Comparison of ENCODE assay signal across 8 cellular contexts in the genomic region with DNA sequence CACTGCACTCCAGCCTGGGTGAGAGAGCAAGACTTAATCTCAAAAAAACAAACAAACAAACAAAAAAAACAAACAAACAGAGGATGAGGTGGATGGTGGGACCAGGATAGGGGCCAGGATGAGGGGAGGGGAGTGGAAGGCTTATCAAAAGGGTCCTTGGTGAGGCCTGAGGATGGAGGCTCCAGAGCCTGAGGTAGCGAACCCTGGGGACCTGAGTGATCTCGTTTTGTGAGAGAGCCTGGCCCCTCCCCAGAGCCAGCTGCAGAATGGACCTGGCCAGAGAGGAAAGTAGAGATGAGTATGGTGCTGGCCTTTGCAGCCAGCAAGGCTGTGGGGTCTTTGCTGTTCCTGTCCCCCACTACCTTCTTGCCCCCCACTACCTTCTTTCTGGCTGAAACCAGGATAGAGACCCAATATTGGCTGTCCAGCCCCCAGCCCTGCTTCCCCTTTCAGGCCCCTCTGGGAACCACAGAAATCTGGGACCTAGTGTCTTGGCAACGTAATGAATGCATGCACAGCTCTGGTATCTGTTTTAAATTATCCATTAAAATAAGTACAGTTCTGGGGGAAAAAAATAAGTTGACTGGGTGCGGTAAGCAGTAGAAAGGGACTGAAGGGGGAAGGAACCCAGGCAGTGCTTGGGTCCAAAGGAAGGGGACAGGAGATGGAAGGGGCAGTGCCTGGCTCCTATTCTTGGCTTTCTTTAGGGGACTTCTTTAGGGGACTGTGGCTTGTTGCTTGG. TPM values are rescaled to one million over a fixed set of nuclear protein-coding genes. Genes with fewer than 3 reads are reported as not detected.
A peak's percentile ranks its signal among the peaks of the same experiment; 100 is the strongest.
DNase-seq lines count a peak whose midpoint lies in the region; ATAC-seq, FAIRE-seq and TF ChIP-seq lines count a peak whose summit lies in the region.

No MANE protein-coding gene starts in this region.

- H3K4me1 ChIP-seq in NT2/D1 (ENCODE audit: insufficient read depth, insufficient read length) (peaks cover 25% of the 10 kb centered on the region), endodermal cell (ENCODE audit: control insufficient read depth, insufficient read depth, low read length) (no peaks in the 10 kb centered on the region), neuronal stem cell (ENCODE audit: control insufficient read depth in 2 of 2, insufficient read depth in 1 of 2, low read depth in 1 of 2, low read length in 2 of 2) (peaks cover 19 to 21% of the 10 kb centered on the region in 2 donors)

- H3K9me3 Mint-ChIP-seq in endodermal cell = no peaks in the 10 kb centered on the region

- H2BK5ac ChIP-seq in neuronal stem cell (ENCODE audit: low read length) = no peak overlapping the region

- H3K9ac ChIP-seq in NT2/D1 (ENCODE audit: insufficient read length, low read depth) (peak overlapping the region; percentile 100), endodermal cell (ENCODE audit: extremely low read depth, low read length, poor library complexity, severe bottlenecking) (no peak overlapping the region), neuronal stem cell (ENCODE audit: low read depth, low read length, poor library complexity) (no peak overlapping the region)

- H3K27me3 ChIP-seq in NT2/D1 (ENCODE audit: insufficient read depth, insufficient read length) = no peaks in the 10 kb centered on the region
- no peaks in the 10 kb centered on the region for H3K27me3 ChIP-seq in endodermal cell (ENCODE audit: control insufficient read depth, insufficient read depth, low read length, poor library complexity, severe bottlenecking)
- H3K27me3 ChIP-seq in neuronal stem cell (ENCODE audit: control insufficient read depth in 3 of 3, insufficient read depth in 3 of 3, low read depth in 1 of 3, low read length in 3 of 3) = peaks cover 0 to 2% (median 0%) of the 10 kb centered on the region in 3 experiments

- H3K23ac ChIP-seq in neuronal stem cell (ENCODE audit: low read depth, low read length, poor library complexity) = peak overlapping the region; percentile 27

- H2BK15ac ChIP-seq in neuronal stem cell (ENCODE audit: low read length) = no peak overlapping the region

- no peak overlapping the region for H3K4ac ChIP-seq in neuronal stem cell (ENCODE audit: low read length)

- TF ChIP-seq CTCF in AG09309 (IDR thresholded peaks at IDR 0.05; ENCODE audit: control insufficient read depth, insufficient read depth, low read depth, low read length, missing control alignments) (no peak), endodermal cell (conservative IDR thresholded peaks at IDR 0.05) (no peak)

- no peak overlapping the region for H2BK12ac ChIP-seq in neuronal stem cell (ENCODE audit: low read length)

- DNase-seq in AG09309 (ENCODE audit: low read depth) (no peak), NT2/D1 (ENCODE audit: low read depth, low spot score) (no peak), endodermal cell (peak; percentile 63), neuronal stem cell (ENCODE audit: low spot score) (no peak), HUDEP-2 (lab: John Stamatoyannopoulos, UW; ENCODE audit: unreplicated experiment in 76 of 76) (no peak), GM12891 (ENCODE audit: insufficient read length, low spot score) (no peak), NCI-H1092 treated with DMSO at 0.1 percent for 48 hours (lab: John Stamatoyannopoulos, UW) (no peak)

- TF ChIP-seq POLR2A in GM12891 (IDR thresholded peaks at IDR 0.05; ENCODE audit: low read depth, low read length) = no peak

- no peak overlapping the region for H3K14ac ChIP-seq in neuronal stem cell (ENCODE audit: low read length)

- no peak overlapping the region for H2BK120ac ChIP-seq in neuronal stem cell (ENCODE audit: low read depth, low read length)

- peak overlapping the region; percentile 93 for H3K4me3 ChIP-seq in AG09309 (ENCODE audit: control insufficient read depth, low read depth, low read length)
- no peak overlapping the region for H3K4me3 ChIP-seq in NT2/D1 (ENCODE audit: insufficient read length, low read depth)
- H3K4me3 ChIP-seq in endodermal cell (ENCODE audit: low read length) = peak overlapping the region; percentile 88
- no peak overlapping the region for H3K4me3 ChIP-seq in neuronal stem cell (ENCODE audit: low read length in 2 of 2)

- WGBS in endodermal cell (ENCODE audit: insufficient coverage in 1 of 2, insufficient read length in 1 of 2), 2 experiments = 72% methylated on average over 4 of the region's 4 CpGs; no CpG with 5 or more reads in 1 of the 2 experiments
- WGBS in neuronal stem cell (ENCODE audit: extremely low coverage in 2 of 2, insufficient read length in 2 of 2, insufficient replicate concordance in 1 of 2), 2 donors = no CpG with 5 or more reads among the region's 4 CpGs

- H3K4me1 Mint-ChIP-seq in endodermal cell = peaks cover 31% of the 10 kb centered on the region

- H3K79me1 ChIP-seq in neuronal stem cell (ENCODE audit: low read depth, low read length) = peaks cover 2% of the 10 kb centered on the region

- H3K27ac ChIP-seq in endodermal cell (ENCODE audit: low read depth, low read length) = peak overlapping the region; percentile 36
- no peak overlapping the region for H3K27ac ChIP-seq in neuronal stem cell (replicated peaks; ENCODE audit: low read length)

- H3K4me2 ChIP-seq in neuronal stem cell (ENCODE audit: insufficient read depth, low read length, poor library complexity, severe bottlenecking) = no peak overlapping the region

- no peak overlapping the region for H3K18ac ChIP-seq in neuronal stem cell (ENCODE audit: low read length)

- H4K91ac ChIP-seq in neuronal stem cell (ENCODE audit: low read depth, low read length, poor library complexity) = peak overlapping the region; percentile 38

- no peak overlapping the region for H2AK5ac ChIP-seq in neuronal stem cell (ENCODE audit: low read depth, low read length)

- H3K9me3 ChIP-seq in NT2/D1 (ENCODE audit: insufficient read depth, low read length) = no peaks in the 10 kb centered on the region
- H3K9me3 ChIP-seq in endodermal cell (ENCODE audit: control insufficient read depth, low read length) = no peaks in the 10 kb centered on the region
- no peaks in the 10 kb centered on the region for H3K9me3 ChIP-seq in neuronal stem cell (replicated peaks in 1 of 2; ENCODE audit: control insufficient read depth in 2 of 2, insufficient read depth in 1 of 2, low read depth in 1 of 2, low read length in 2 of 2)

- peaks cover 8% of the 10 kb centered on the region for H3K36me3 Mint-ChIP-seq in endodermal cell (ENCODE audit: low read depth)

- no peak for FAIRE-seq in GM12891 (lab: Jason Lieb, UNC)

- H3K4me3 Mint-ChIP-seq in endodermal cell = no peak overlapping the region

- H3K27ac Mint-ChIP-seq in endodermal cell = peak overlapping the region; percentile 6

- H3K27me3 Mint-ChIP-seq in endodermal cell (ENCODE audit: insufficient read depth) = peaks cover 18% of the 10 kb centered on the region

- no peak overlapping the region for H4K8ac ChIP-seq in neuronal stem cell (ENCODE audit: low read depth, low read length)

- peaks cover 34% of the 10 kb centered on the region for H3K36me3 ChIP-seq in NT2/D1 (ENCODE audit: insufficient read depth, insufficient read length, low read length)
- H3K36me3 ChIP-seq in endodermal cell (ENCODE audit: control insufficient read depth, insufficient read depth, low read length) = peaks cover 17% of the 10 kb centered on the region
- H3K36me3 ChIP-seq in neuronal stem cell (replicated peaks in 1 of 2; ENCODE audit: control insufficient read depth in 2 of 2, insufficient read depth in 2 of 2, low read length in 2 of 2) = peaks cover 3 to 68% of the 10 kb centered on the region in 2 donors

- ATAC-seq in activated CD4-positive, CD25-positive, alpha-beta regulatory T cell treated with anti-CD3 and anti-CD28 coated beads, Interleukin-2, amount 50 U/mL, for 24 hours = no peak

- H2AFZ ChIP-seq in neuronal stem cell (ENCODE audit: low read length) = no peak overlapping the region

TF ChIP-seq in GM12891, 5 proteins besides CTCF, POLR2A, EP300 and RAD21:
- TF ChIP-seq POU2F2 (IDR thresholded peaks at IDR 0.05; ENCODE audit: low read depth, low read length) (no peak), PAX5 (IDR thresholded peaks at IDR 0.05; ENCODE audit: insufficient read depth, low read length, severe bottlenecking) (no peak), SPI1 (IDR thresholded peaks at IDR 0.05; ENCODE audit: low read depth, low read length) (no peak), POLR2AphosphoS5 (IDR thresholded peaks at IDR 0.05; ENCODE audit: low read depth, low read length) (no peak), TAF1 (IDR thresholded peaks at IDR 0.05; ENCODE audit: low read depth, low read length) (no peak)

RNA-seq across cellular contexts. Expression of a gene that starts 1.1 kb away (rescaled TPM):
- 10 to 100 TPM; 41.2 to 42.0 TPM for total RNA-seq in endodermal cell
- polyA plus RNA-seq in endodermal cell (2013, experiment 1 of 2) = 46.3 TPM
- 45.5 TPM for polyA plus RNA-seq in endodermal cell (2013, experiment 2 of 2)
- 28.6 TPM for polyA plus RNA-seq in neuronal stem cell (2013, experiment 1 of 2)
- polyA plus RNA-seq in neuronal stem cell (2013, experiment 2 of 2) = 29.9 TPM
- polyA plus RNA-seq in GM12891 (2012; ENCODE audit: low read depth, missing spikeins) = 70.7 TPM

RNA-seq across cellular contexts. Expression of a gene that starts 31.2 kb away (rescaled TPM):
- 10 to 100 TPM; 91.8 to 94.3 TPM for total RNA-seq in endodermal cell
- polyA plus RNA-seq in endodermal cell (2013, experiment 1 of 2) = 91.4 TPM
- polyA plus RNA-seq in endodermal cell (2013, experiment 2 of 2) = 89.4 TPM
- polyA plus RNA-seq in neuronal stem cell (2013, experiment 1 of 2) = 72.9 TPM
- 75.1 TPM for polyA plus RNA-seq in neuronal stem cell (2013, experiment 2 of 2)
- polyA plus RNA-seq in GM12891 (2012; ENCODE audit: low read depth, missing spikeins) = 0.56 TPM

RNA-seq across cellular contexts. Expression of a gene that starts 40.0 kb away (rescaled TPM):
- 10 to 100 TPM in 1 of 2 donors, 1 to 10 TPM in 1; 6.4 to 10.3 TPM for total RNA-seq in endodermal cell
- 5.0 TPM for polyA plus RNA-seq in endodermal cell (2013, experiment 1 of 2)
- polyA plus RNA-seq in endodermal cell (2013, experiment 2 of 2) = 3.4 TPM
- 4.4 TPM for polyA plus RNA-seq in neuronal stem cell (2013, experiment 1 of 2)
- polyA plus RNA-seq in neuronal stem cell (2013, experiment 2 of 2) = 4.5 TPM
- 26.3 TPM for polyA plus RNA-seq in GM12891 (2012; ENCODE audit: low read depth, missing spikeins)

RNA-seq across cellular contexts. Expression of a gene that starts 52.5 kb away (rescaled TPM):
- 10 to 100 TPM; 82.0 to 84.4 TPM for total RNA-seq in endodermal cell
- polyA plus RNA-seq in endodermal cell (2013, experiment 1 of 2) = 10.3 TPM
- 7.8 TPM for polyA plus RNA-seq in endodermal cell (2013, experiment 2 of 2)
- 3.3 TPM for polyA plus RNA-seq in neuronal stem cell (2013, experiment 1 of 2)
- polyA plus RNA-seq in neuronal stem cell (2013, experiment 2 of 2) = 3.4 TPM
- polyA plus RNA-seq in GM12891 (2012; ENCODE audit: low read depth, missing spikeins) = 0.09 TPM

RNA-seq across cellular contexts. Expression of a gene that starts 58.9 kb away (rescaled TPM):
- total RNA-seq in endodermal cell = 100 to 1,000 TPM in 1 of 2 donors, 10 to 100 TPM in 1; 84.4 to 101 TPM
- 74.4 TPM for polyA plus RNA-seq in endodermal cell (2013, experiment 1 of 2)
- polyA plus RNA-seq in endodermal cell (2013, experiment 2 of 2) = 67.3 TPM
- polyA plus RNA-seq in neuronal stem cell (2013, experiment 1 of 2) = 81.9 TPM
- 81.2 TPM for polyA plus RNA-seq in neuronal stem cell (2013, experiment 2 of 2)
- 81.3 TPM for polyA plus RNA-seq in GM12891 (2012; ENCODE audit: low read depth, missing spikeins)

Comparison
In these comparisons a context has a peak if more than half of its experiments do, and no peak if none do; other contexts are left out.
1. H3K4me3 ChIP-seq: peak in AG09309 (single experiment) and endodermal cell (single experiment); none in NT2/D1 (single experiment) and neuronal stem cell (0 of 2).